ENCODE assay signal across 7 cellular contexts in the genomic region with DNA sequence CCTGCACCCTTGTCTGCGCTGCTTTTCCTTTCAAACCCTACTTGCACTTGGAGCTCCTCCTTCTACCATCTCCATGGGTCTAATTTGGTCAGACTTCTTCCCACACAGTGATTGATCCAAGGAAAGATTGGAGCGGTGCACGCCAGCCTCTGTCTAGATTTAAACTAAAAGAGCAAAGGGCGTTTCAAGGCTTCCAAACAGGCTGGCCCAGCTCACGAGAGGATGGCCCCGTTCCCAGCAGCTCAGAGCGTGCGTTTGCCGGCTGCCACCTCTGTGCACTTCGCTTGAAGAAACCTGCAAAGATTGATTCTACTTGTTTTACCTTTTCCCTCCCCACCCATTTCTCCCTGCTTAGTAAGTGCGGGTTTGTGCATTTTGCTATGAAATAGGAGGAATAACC.
"Had no signal": no experiment of that assay in that cellular context is flagged by ENCODE, and none has a peak within 500 bp of the region (broad histone marks: within the 10 kb centered on the region; RNA-seq: fewer than 3 reads in every experiment).

No MANE protein-coding gene starts in this region.

- DNase-seq: GOT3, H7, HFFc6, KBM-7 had no signal

- H3K4me3 ChIP-seq: HAP-1 had no signal

- H3K9me3 ChIP-seq: HAP-1 had no signal

- H3K4me1 ChIP-seq: HAP-1 had no signal

- H3K36me3 ChIP-seq: HAP-1 had no signal

- H3K4me3 Mint-ChIP-seq: HFFc6, IgD-negative memory B cell had no signal

- H3K27ac Mint-ChIP-seq: HFFc6, IgD-negative memory B cell had no signal

- ATAC-seq: HCT116 had no signal

- H3K4me1 Mint-ChIP-seq: IgD-negative memory B cell had no signal
